Comparison of ENCODE assay signal across 1 cellular context in genomic region chr6:55578537-55579363, GRCh38.
TF ChIP-seq lines count a peak whose summit lies in the region.

HMGCLL1 (minus strand) TSS chr6:55579192; CDS start chr6:55579055, 137 bp downstream.

TF ChIP-seq in WTC11, 78 proteins besides CTCF, POLR2A, EP300 and RAD21 (continued from another document):
- no peak for TF ChIP-seq ARID4B (CRISPR knock-in tag; IDR thresholded peaks at IDR 0.05; ENCODE audit: borderline replicate concordance)
- TF ChIP-seq, protein P1, sequence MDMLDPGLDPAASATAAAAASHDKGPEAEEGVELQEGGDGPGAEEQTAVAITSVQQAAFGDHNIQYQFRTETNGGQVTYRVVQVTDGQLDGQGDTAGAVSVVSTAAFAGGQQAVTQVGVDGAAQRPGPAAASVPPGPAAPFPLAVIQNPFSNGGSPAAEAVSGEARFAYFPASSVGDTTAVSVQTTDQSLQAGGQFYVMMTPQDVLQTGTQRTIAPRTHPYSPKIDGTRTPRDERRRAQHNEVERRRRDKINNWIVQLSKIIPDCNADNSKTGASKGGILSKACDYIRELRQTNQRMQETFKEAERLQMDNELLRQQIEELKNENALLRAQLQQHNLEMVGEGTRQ (CRISPR knock-in tag; IDR thresholded peaks at IDR 0.05) = no peak
- TF ChIP-seq ETV6 (CRISPR knock-in tag; IDR thresholded peaks at IDR 0.05) = peak; percentile 88; the same call in 1 of the 2 replicates
- TF ChIP-seq ZBTB43 (CRISPR knock-in tag; IDR thresholded peaks at IDR 0.05) = 0 out of 2 replicates have a peak, but pooled peaks have one; percentile 47
- TF ChIP-seq SP1 (CRISPR knock-in tag; conservative IDR thresholded peaks at IDR 0.05) = no peak
- no peak for TF ChIP-seq USF1 (CRISPR knock-in tag; IDR thresholded peaks at IDR 0.05)
- TF ChIP-seq ATF1 (CRISPR knock-in tag; IDR thresholded peaks at IDR 0.05) = no peak
- no peak for TF ChIP-seq ATF6 (CRISPR knock-in tag; IDR thresholded peaks at IDR 0.05)
- TF ChIP-seq ZNF512 (CRISPR knock-in tag; IDR thresholded peaks at IDR 0.05; ENCODE audit: borderline replicate concordance) = no peak
- TF ChIP-seq ZNF121 (CRISPR knock-in tag; IDR thresholded peaks at IDR 0.05) = no peak
- TF ChIP-seq, protein P2, sequence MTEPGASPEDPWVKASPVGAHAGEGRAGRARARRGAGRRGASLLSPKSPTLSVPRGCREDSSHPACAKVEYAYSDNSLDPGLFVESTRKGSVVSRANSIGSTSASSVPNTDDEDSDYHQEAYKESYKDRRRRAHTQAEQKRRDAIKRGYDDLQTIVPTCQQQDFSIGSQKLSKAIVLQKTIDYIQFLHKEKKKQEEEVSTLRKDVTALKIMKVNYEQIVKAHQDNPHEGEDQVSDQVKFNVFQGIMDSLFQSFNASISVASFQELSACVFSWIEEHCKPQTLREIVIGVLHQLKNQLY (CRISPR knock-in tag; IDR thresholded peaks at IDR 0.05) = no peak
- no peak for TF ChIP-seq STAT6 (CRISPR knock-in tag; conservative IDR thresholded peaks at IDR 0.05; ENCODE audit: low read depth)
- TF ChIP-seq MAX (CRISPR knock-in tag; IDR thresholded peaks at IDR 0.05) = peak; percentile 34; the same call in 1 of the 2 replicates
